In the genomic region with DNA sequence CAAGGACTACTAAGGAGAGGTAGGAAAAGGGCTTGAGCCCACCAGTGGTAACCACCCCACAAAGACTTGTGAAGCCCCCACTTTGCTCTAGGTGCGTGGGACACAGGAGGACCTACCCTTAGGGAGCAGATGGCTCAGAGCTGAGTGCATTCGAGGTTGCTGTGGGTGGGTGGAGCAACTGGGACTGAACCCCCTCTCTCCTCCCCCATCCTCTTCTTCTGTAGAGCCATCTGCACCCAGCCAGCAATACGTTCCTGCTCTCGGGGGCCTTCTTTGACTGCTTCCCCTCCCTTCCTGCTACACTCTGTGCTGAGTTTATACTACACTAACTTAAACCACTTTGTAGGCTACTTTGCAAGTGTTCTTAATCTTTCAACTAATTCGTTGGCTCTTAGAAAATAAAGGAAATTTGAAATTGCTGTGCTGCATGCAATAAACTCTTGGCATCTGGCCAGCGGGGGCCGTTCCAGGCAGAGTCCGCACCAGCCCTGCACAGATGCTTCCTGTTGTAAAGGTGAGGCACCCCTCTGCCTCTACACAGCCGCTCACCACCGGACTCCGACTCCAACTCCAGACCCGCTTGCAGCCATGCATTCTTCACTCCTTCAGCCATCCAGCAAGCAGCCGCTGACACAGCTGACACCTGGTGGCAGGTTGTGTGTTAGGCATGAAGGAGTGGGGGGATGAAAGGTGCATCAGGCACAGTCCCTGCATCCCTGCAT, we compare ENCODE assay signal across 1 cellular context.
TF ChIP-seq lines count a peak whose summit lies in the region.

No MANE protein-coding gene starts in this region.

TF ChIP-seq in K562, 482 proteins besides CTCF, POLR2A, EP300 and RAD21 (continued from another document):
- TF ChIP-seq, protein P1, sequence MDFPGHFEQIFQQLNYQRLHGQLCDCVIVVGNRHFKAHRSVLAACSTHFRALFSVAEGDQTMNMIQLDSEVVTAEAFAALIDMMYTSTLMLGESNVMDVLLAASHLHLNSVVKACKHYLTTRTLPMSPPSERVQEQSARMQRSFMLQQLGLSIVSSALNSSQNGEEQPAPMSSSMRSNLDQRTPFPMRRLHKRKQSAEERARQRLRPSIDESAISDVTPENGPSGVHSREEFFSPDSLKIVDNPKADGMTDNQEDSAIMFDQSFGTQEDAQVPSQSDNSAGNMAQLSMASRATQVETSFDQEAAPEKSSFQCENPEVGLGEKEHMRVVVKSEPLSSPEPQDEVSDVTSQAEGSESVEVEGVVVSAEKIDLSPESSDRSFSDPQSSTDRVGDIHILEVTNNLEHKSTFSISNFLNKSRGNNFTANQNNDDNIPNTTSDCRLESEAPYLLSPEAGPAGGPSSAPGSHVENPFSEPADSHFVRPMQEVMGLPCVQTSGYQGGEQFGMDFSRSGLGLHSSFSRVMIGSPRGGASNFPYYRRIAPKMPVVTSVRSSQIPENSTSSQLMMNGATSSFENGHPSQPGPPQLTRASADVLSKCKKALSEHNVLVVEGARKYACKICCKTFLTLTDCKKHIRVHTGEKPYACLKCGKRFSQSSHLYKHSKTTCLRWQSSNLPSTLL (IDR thresholded peaks at IDR 0.05) = no peak
- TF ChIP-seq ZFP36 (IDR thresholded peaks at IDR 0.05; ENCODE audit: low read depth, low read length, partially characterized antibody) = no peak
